In genomic region chr3:88031543-88032148, GRCh38 we compare ENCODE assay signal across 8 cellular contexts. TPM values are rescaled to one million over a fixed set of nuclear protein-coding genes. Genes with fewer than 3 reads are reported as not detected.
DNase-seq lines count a peak whose midpoint lies in the region; ATAC-seq, FAIRE-seq and TF ChIP-seq lines count a peak whose summit lies in the region.

No MANE protein-coding gene starts in this region.

- TF ChIP-seq CTCF in AG10803 (conservative IDR thresholded peaks at IDR 0.05; ENCODE audit: low read length) (no peak), K562 (IDR thresholded peaks at IDR 0.05 in 2 of 3, conservative IDR thresholded peaks at IDR 0.05 in 1 of 3; ENCODE audit: insufficient read depth in 2 of 3, low read depth in 1 of 3, low read length in 3 of 3) (no peak)

- H3K36me3 ChIP-seq in K562 (ENCODE audit: control insufficient read depth, insufficient read depth, low read length): no peaks in the 10 kb centered on the region

- no peaks in the 10 kb centered on the region for H3K79me2 ChIP-seq in K562 (ENCODE audit: control insufficient read depth, insufficient read depth, low read length)

- no peak for TF ChIP-seq RAD21 in K562 (CRISPR knock-in tag; conservative IDR thresholded peaks at IDR 0.05 in 1 of 2, IDR thresholded peaks at IDR 0.05 in 1 of 2)

- no peak for TF ChIP-seq EP300 in K562 (IDR thresholded peaks at IDR 0.05; ENCODE audit: low read length)

- peak overlapping the region; percentile 71 for H2AFZ ChIP-seq in K562 (ENCODE audit: low read depth, low read length)

- H3K4me3 ChIP-seq in AG10803 (ENCODE audit: low read length): peak overlapping the region; percentile 59
- H3K4me3 ChIP-seq in K562: peak overlapping the region; percentile 30

- intact Hi-C loops in K562 (cut with micrococcal nuclease): no loop called here

- DNase-seq in AG10803 (ENCODE audit: low read depth) (peak; percentile 20), NCI-H2107 treated with DMSO at 0.1 percent for 48 hours (lab: John Stamatoyannopoulos, UW; ENCODE audit: unreplicated experiment) (peak; percentile 69), K562 (ENCODE audit: extremely low read depth in 1 of 4, low spot score in 3 of 4) (peak in 1 of 4 experiments; percentile 18), superior temporal gyrus (ENCODE audit: extremely low spot score) (peak; percentile 76)
- no peak for DNase-seq in stimulated activated CD8-positive, alpha-beta memory T cell treated with anti-CD3 and anti-CD28 coated beads, Interleukin-4, amount 100 ng/mL, for 48 hours

- 4% methylated on average over 2 of the region's 2 CpGs for WGBS in K562 (ENCODE audit: insufficient coverage, low coverage, missing lambda C conversion rate)

- TF ChIP-seq POLR2A in K562 (conservative IDR thresholded peaks at IDR 0.05): no peak

- peak overlapping the region; percentile 73 for H3K4me2 ChIP-seq in K562 (ENCODE audit: insufficient read depth, low read length)

- no peaks in the 10 kb centered on the region for H3K27me3 ChIP-seq in K562 (ENCODE audit: control insufficient read depth in 2 of 2, insufficient read depth in 2 of 2, low read length in 2 of 2)
- no peaks in the 10 kb centered on the region for H3K27me3 ChIP-seq in layer of hippocampus (ENCODE audit: control insufficient read depth, insufficient read depth, low read length)

- POLR2A ChIA-PET in K562 (lab: Yijun Ruan, JAX): interaction anchor here (0.7 kb wide), 1 partner anchor 820 kb away, joined by 3 read pairs; no protein-coding TSS in a partner anchor

- CTCF ChIA-PET in K562 (lab: Yijun Ruan, JAX; ENCODE audit: low intra/inter-chr PET ratio): no interaction called here

- ATAC-seq in GM18498 (IDR thresholded peaks at IDR 0.05; ENCODE audit: unreplicated experiment) (peak; percentile 86), HG02798 (IDR thresholded peaks at IDR 0.05; ENCODE audit: poor library complexity, unreplicated experiment) (peak; percentile 84), K562 (peak; percentile 15)

- FAIRE-seq in K562 (lab: Jason Lieb, UNC): no peak

- 0 out of 2 replicates have a peak, but pooled peaks cover 1% of the 10 kb centered on the region for H3K9me3 ChIP-seq in K562 (replicated peaks; ENCODE audit: control insufficient read depth, insufficient read depth, low read depth, low read length)

- no TSS peak for BruUV-seq in K562 (replicated peaks; lab: Mats Ljungman, UMichigan)

- no peaks in the 10 kb centered on the region for H4K20me1 ChIP-seq in K562 (replicated peaks; ENCODE audit: control insufficient read depth, insufficient read depth, low read length)

- H3K27ac ChIP-seq in K562 (ENCODE audit: extremely low read depth, low read depth, low read length) (peak overlapping the region; percentile 50), layer of hippocampus (ENCODE audit: low read depth, low read length) (peak overlapping the region; percentile 43)

- peaks cover 7 to 8% of the 10 kb centered on the region in 2 experiments; a peak in 4 of 5 replicates for H3K4me1 ChIP-seq in K562 (replicated peaks in 1 of 2; ENCODE audit: control insufficient read depth in 2 of 2, insufficient read depth in 2 of 2, low read length in 2 of 2)

- no peaks in the 10 kb centered on the region for H3K9me1 ChIP-seq in K562 (ENCODE audit: control insufficient read depth, insufficient read depth, low read length)

- peak overlapping the region in 1 of 2 experiments; percentile 39; a peak in 2 of 4 replicates for H3K9ac ChIP-seq in K562 (ENCODE audit: insufficient read depth in 1 of 2, low read depth in 2 of 2, low read length in 2 of 2)

- in situ Hi-C loops in K562 (cut with MboI): no loop called here

TF ChIP-seq in K562, 482 proteins besides CTCF, POLR2A, EP300 and RAD21 (continues in another document):
- no peak for TF ChIP-seq PURB (CRISPR knock-in tag; IDR thresholded peaks at IDR 0.05; ENCODE audit: low read depth)
- peak; percentile 86; the same call in 1 of the 2 replicates for TF ChIP-seq IRF2 (CRISPR knock-in tag; IDR thresholded peaks at IDR 0.05)
- TF ChIP-seq FOXK2 (conservative IDR thresholded peaks at IDR 0.05 in 1 of 2, IDR thresholded peaks at IDR 0.05 in 1 of 2; ENCODE audit: low read depth in 2 of 2): peak; percentile 57 to 74; a peak in 3 of 4 replicates

RNA-seq across cellular contexts. Expression of gene CGGBP1, which starts 27.2 kb away (rescaled TPM):
- 27.8 and 66.6 TPM in 2 replicates for total RNA-seq in K562 (2011; cell fraction: chromatin; rRNA removed; ENCODE audit: low replicate concordance)
- total RNA-seq in K562 (2011; cell fraction: nucleolus; rRNA removed): 13.7 and 18.7 TPM in 2 replicates
- 36.2 and 39.1 TPM in 2 replicates for total RNA-seq in K562 (2011; cell fraction: nucleoplasm; rRNA removed)
- 14.4 and 18.0 TPM in 2 replicates for total RNA-seq in K562 (2014; rRNA removed)
- 37.8 and 46.5 TPM in 2 replicates for total RNA-seq in K562 (2014; rRNA removed; fragmentation: Illumina TruSeq; extraction: Trizol)
- 38.2 and 43.2 TPM in 2 replicates for total RNA-seq in K562 (2015; rRNA removed; fragmentation: Illumina TruSeq; extraction: Trizol)
- 37.9 and 39.2 TPM in 2 replicates for total RNA-seq in K562 (2021)
- 43.2 and 46.5 TPM in 2 replicates for polyA plus RNA-seq in K562 (2011; rRNA removed)
- polyA plus RNA-seq in K562 (2011; cell fraction: cytosol; rRNA removed): 14.0 and 19.7 TPM in 2 replicates
- 59.2 and 66.8 TPM in 2 replicates for polyA plus RNA-seq in K562 (2011; cell fraction: nucleus; rRNA removed)
- polyA plus RNA-seq in K562 (2012): 35.4 and 41.1 TPM in 2 replicates
- 41.2 and 47.8 TPM in 2 replicates for polyA plus RNA-seq in K562 (2014; fragmentation: Illumina TruSeq; extraction: Trizol)
- polyA plus RNA-seq in K562 (2014; fragmentation: Nextera tagmentation; extraction: Ambion mirVana): 10 to 100 TPM; 26.6 to 35.8 TPM
- polyA plus RNA-seq in K562 (2014; rRNA removed): 24.9 and 29.4 TPM in 2 replicates
- polyA minus RNA-seq in K562 (2011; rRNA and poly(A)+ RNA removed): 68.4 and 74.6 TPM in 2 replicates
- 18.3 and 26.2 TPM in 2 replicates for polyA minus RNA-seq in K562 (2011; cell fraction: cytosol; rRNA and poly(A)+ RNA removed)
- 25.6 and 57.9 TPM in 2 replicates for polyA minus RNA-seq in K562 (2011; cell fraction: nucleus; rRNA and poly(A)+ RNA removed)

RNA-seq across cellular contexts. Expression of gene ZNF654, which starts 27.4 kb away (rescaled TPM):
- 7.0 and 28.2 TPM in 2 replicates for total RNA-seq in K562 (2011; cell fraction: chromatin; rRNA removed; ENCODE audit: low replicate concordance)
- 5.8 and 6.4 TPM in 2 replicates for total RNA-seq in K562 (2011; cell fraction: nucleolus; rRNA removed)
- 6.7 and 12.7 TPM in 2 replicates for total RNA-seq in K562 (2011; cell fraction: nucleoplasm; rRNA removed)
- 2.5 and 3.6 TPM in 2 replicates for total RNA-seq in K562 (2014; rRNA removed)
- total RNA-seq in K562 (2014; rRNA removed; fragmentation: Illumina TruSeq; extraction: Trizol): 6.8 and 7.4 TPM in 2 replicates
- total RNA-seq in K562 (2015; rRNA removed; fragmentation: Illumina TruSeq; extraction: Trizol): 8.4 and 8.6 TPM in 2 replicates
- 5.1 and 6.8 TPM in 2 replicates for total RNA-seq in K562 (2021)
- polyA plus RNA-seq in K562 (2011; rRNA removed): 4.1 and 5.1 TPM in 2 replicates
- 0.63 and 2.8 TPM in 2 replicates for polyA plus RNA-seq in K562 (2011; cell fraction: cytosol; rRNA removed)
- polyA plus RNA-seq in K562 (2011; cell fraction: nucleus; rRNA removed): 4.8 and 6.1 TPM in 2 replicates
- 5.1 and 5.3 TPM in 2 replicates for polyA plus RNA-seq in K562 (2012)
- 4.2 and 6.2 TPM in 2 replicates for polyA plus RNA-seq in K562 (2014; fragmentation: Illumina TruSeq; extraction: Trizol)
- 1 to 10 TPM; 2.4 to 2.5 TPM for polyA plus RNA-seq in K562 (2014; fragmentation: Nextera tagmentation; extraction: Ambion mirVana)
- polyA plus RNA-seq in K562 (2014; rRNA removed): 2.1 and 4.2 TPM in 2 replicates
- polyA minus RNA-seq in K562 (2011; rRNA and poly(A)+ RNA removed): 9.6 and 12.0 TPM in 2 replicates
- 3.8 and 7.1 TPM in 2 replicates for polyA minus RNA-seq in K562 (2011; cell fraction: cytosol; rRNA and poly(A)+ RNA removed)
- 10.6 and 19.0 TPM in 2 replicates for polyA minus RNA-seq in K562 (2011; cell fraction: nucleus; rRNA and poly(A)+ RNA removed)

Comparison
In these comparisons a context has a peak if more than half of its experiments do, and no peak if none do; other contexts are left out.
1. ATAC-seq: peak in every context shown above with its lines; median percentile 86 in GM18498; 84 in HG02798; 15 in K562.